14 cellular contexts compared by ENCODE assay signal in the genomic region with DNA sequence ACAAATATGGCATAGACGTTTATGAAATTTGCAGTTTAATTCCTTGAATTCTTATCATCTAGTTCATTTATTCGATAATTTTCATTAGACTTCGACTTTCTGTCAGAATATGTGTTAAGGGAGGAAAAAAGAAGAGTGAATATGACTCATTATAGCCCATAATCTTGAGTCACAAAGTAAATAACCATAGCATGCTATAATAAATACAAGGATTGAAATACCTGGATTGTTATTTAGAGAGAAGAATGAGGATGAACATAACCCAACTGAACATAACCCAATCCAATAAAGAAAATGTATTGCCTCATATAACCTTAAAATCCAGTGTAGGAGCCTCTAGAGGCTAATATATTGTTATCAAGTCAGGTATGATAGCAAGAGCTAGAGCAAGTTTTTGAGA.
DNase-seq lines count a peak whose midpoint lies in the region; ATAC-seq, FAIRE-seq and TF ChIP-seq lines count a peak whose summit lies in the region.
"Had no signal": no experiment of that assay in that cellular context is flagged by ENCODE, and none has a peak within 500 bp of the region (broad histone marks: within the 10 kb centered on the region; RNA-seq: fewer than 3 reads in every experiment).

No MANE protein-coding gene starts in this region.

- BruUV-seq in PC-3 (replicated peaks; lab: Mats Ljungman, UMichigan), result no TSS peak

- H3K9me3 ChIP-seq in PC-3 (ENCODE audit: low read length), result no peaks in the 10 kb centered on the region
- H3K9me3 ChIP-seq: A549 had no signal

- intact Hi-C loops in PC-3 (cut with micrococcal nuclease), result no loop called here

- H3K4me2 ChIP-seq in PC-3 (ENCODE audit: low read length), result peak overlapping the region; percentile 17
- H3K4me2 ChIP-seq: A549 had no signal

- CTCF ChIA-PET in PC-3 (lab: Charles Lee), result no interaction called here

- H3K9ac ChIP-seq in PC-3 (ENCODE audit: low read length), result no peak overlapping the region

- peak; percentile 88 for FAIRE-seq in H54 (lab: Jason Lieb, UNC)
- FAIRE-seq: A549, D721Med had no signal

- H3K4me3 ChIP-seq in PC-3 (ENCODE audit: low read length), result no peak overlapping the region
- H3K4me3 ChIP-seq in astrocyte of the spinal cord (ENCODE audit: low read depth, low read length), result no peak overlapping the region
- H3K4me3 ChIP-seq: A549 had no signal

- H4K20me1 ChIP-seq in PC-3 (ENCODE audit: low read length), result no peaks in the 10 kb centered on the region

- TF ChIP-seq CTCF in PC-3 (conservative IDR thresholded peaks at IDR 0.05; ENCODE audit: low read depth, low read length), result no peak
- TF ChIP-seq CTCF in astrocyte of the spinal cord (IDR thresholded peaks at IDR 0.05; ENCODE audit: low read depth, low read length), result no peak

- in situ Hi-C loops in astrocyte of the spinal cord (cut with HindIII; ENCODE audit: low sequenced_read_pairs), result no loop called here

- H3F3A ChIP-seq in PC-3 (ENCODE audit: low read length, unreplicated experiment), result no peaks in the 10 kb centered on the region

- POLR2A ChIA-PET in PC-3 (lab: Charles Lee; ENCODE audit: unreplicated experiment), result no interaction called here

- H3K27ac ChIP-seq in PC-3 (ENCODE audit: low read length), result peak overlapping the region; percentile 32
- H3K27ac ChIP-seq: A549 had no signal

- peaks cover 29% of the 10 kb centered on the region for H3K4me1 ChIP-seq in PC-3 (ENCODE audit: insufficient read depth, low read length)
- H3K4me1 ChIP-seq: A549 had no signal

- peak; percentile 73 for ATAC-seq in PC-3
- ATAC-seq in GM18502 (IDR thresholded peaks at IDR 0.05; ENCODE audit: poor library complexity, unreplicated experiment), result no peak
- ATAC-seq: A549; CD8-positive, alpha-beta T cell; HCT116 had no signal

- DNase-seq in H54 (ENCODE audit: insufficient read length, low spot score), result no peak
- peak; percentile 72 for DNase-seq in PC-3
- peak; percentile 31 for DNase-seq in astrocyte of the spinal cord (ENCODE audit: low read depth, low spot score)
- no peak for DNase-seq in SIG-M5 treated with dmso at 0.1 percent for 504 hours (lab: John Stamatoyannopoulos, UW; ENCODE audit: unreplicated experiment)
- DNase-seq in NCI-H526 treated with DMSO at 0.1 percent for 48 hours (lab: John Stamatoyannopoulos, UW), result no peak
- DNase-seq: CD8-positive, alpha-beta T cell; COR-L47; DMS153; GF-D8; IMR-90 had no signal

- no peaks in the 10 kb centered on the region for H3K27me3 ChIP-seq in PC-3 (ENCODE audit: low read length)

- no peak for TF ChIP-seq POLR2A in H54 (IDR thresholded peaks at IDR 0.05; ENCODE audit: low read depth, low read length)

- no peak overlapping the region for H2AFZ ChIP-seq in PC-3 (ENCODE audit: low read length)

- no peaks in the 10 kb centered on the region for H3K9me2 ChIP-seq in PC-3 (replicated peaks; ENCODE audit: low read length)

- no peaks in the 10 kb centered on the region for H3K79me2 ChIP-seq in PC-3 (ENCODE audit: low read length)

- H3K36me3 ChIP-seq in PC-3 (ENCODE audit: low read depth, low read length), result no peaks in the 10 kb centered on the region

Comparison
In these comparisons a context has a peak if more than half of its experiments do, and no peak if none do; other contexts are left out.
1. DNase-seq: peak in PC-3 (single experiment) and astrocyte of the spinal cord (single experiment); none in H54 (single experiment), SIG-M5 treated with dmso at 0.1 percent for 504 hours (single experiment) and NCI-H526 treated with DMSO at 0.1 percent for 48 hours (single experiment).